16 cellular contexts compared by ENCODE assay signal in the genomic region with DNA sequence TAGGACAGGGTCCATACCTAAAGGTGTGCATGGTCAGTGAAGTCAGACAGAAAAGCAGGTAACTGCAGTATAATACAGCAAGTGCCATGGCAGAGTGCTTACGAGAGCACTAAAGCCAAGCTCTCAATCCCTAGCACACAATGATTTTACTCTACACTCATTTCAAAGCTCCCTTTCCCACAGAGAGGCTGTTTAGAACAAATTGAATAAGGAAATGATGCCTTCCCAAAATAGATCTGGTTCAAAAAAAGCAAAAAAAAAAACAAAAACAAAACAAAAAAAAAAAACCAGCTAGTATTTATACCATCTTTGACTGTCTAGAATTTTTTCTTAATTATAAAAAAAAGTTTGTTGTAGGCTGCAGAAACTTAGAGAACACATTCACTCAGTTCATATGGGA.
DNase-seq lines count a peak whose midpoint lies in the region; ATAC-seq, FAIRE-seq and TF ChIP-seq lines count a peak whose summit lies in the region.
"Had no signal": no experiment of that assay in that cellular context is flagged by ENCODE, and none has a peak within 500 bp of the region (broad histone marks: within the 10 kb centered on the region; RNA-seq: fewer than 3 reads in every experiment).

No MANE protein-coding gene starts in this region.

- FAIRE-seq in GM12878 (lab: Jason Lieb, UNC) (no peak), GM19239 (lab: Jason Lieb, UNC) (no peak)
- FAIRE-seq: H1 had no signal

- H3K9me3 ChIP-seq in IMR-90 (ENCODE audit: control insufficient read depth, insufficient read depth, low read length), result no peaks in the 10 kb centered on the region
- no peaks in the 10 kb centered on the region for H3K9me3 ChIP-seq in GM12878 (replicated peaks; ENCODE audit: control insufficient read depth, insufficient read depth, low read length)
- no peaks in the 10 kb centered on the region for H3K9me3 ChIP-seq in psoas muscle

- RAD21 ChIA-PET in GM12878 (lab: Charles Lee; ENCODE audit: unreplicated experiment), result no interaction called here

- BruUV-seq in IMR-90 (replicated peaks; lab: Mats Ljungman, UMichigan), result no TSS peak
- BruUV-seq in GM12878 (replicated peaks; lab: Mats Ljungman, UMichigan), result no TSS peak

- H3K4me3 ChIP-seq in GM12865 (ENCODE audit: low read depth, low read length), result no peak overlapping the region
- no peak overlapping the region for H3K4me3 ChIP-seq in IMR-90 (ENCODE audit: insufficient read depth, low read depth, low read length)
- H3K4me3 ChIP-seq in GM12878, result no peak overlapping the region
- H3K4me3 ChIP-seq in psoas muscle, result no peak overlapping the region
- H3K4me3 ChIP-seq: GM23248 had no signal

- SMC1A ChIA-PET in GM12878 (lab: Charles Lee; ENCODE audit: uncharacterized antibody, unreplicated experiment), result no interaction called here

- H3K27ac ChIP-seq in IMR-90 (ENCODE audit: insufficient read depth, low read length), result no peak overlapping the region
- H3K27ac ChIP-seq in GM12878 (ENCODE audit: control insufficient read depth, insufficient read depth), result no peak overlapping the region
- H3K27ac ChIP-seq in psoas muscle, result peak overlapping the region; percentile 59
- H3K27ac ChIP-seq: GM23248 had no signal

- H2BK20ac ChIP-seq in IMR-90 (ENCODE audit: low read depth, low read length), result no peak overlapping the region

- no peak overlapping the region for H2BK15ac ChIP-seq in IMR-90 (ENCODE audit: low read depth, low read length)

- peaks cover 7 to 24% of the 10 kb centered on the region in 2 experiments; a peak in 3 of 4 replicates for H3K79me1 ChIP-seq in IMR-90 (ENCODE audit: low read depth in 1 of 2, low read length in 2 of 2)

- TF ChIP-seq POLR2A in IMR-90 (IDR thresholded peaks at IDR 0.05; ENCODE audit: low read depth, low read length) (no peak), GM12878 (IDR thresholded peaks at IDR 0.05; ENCODE audit: low read depth, low read length) (no peak)

- H3K23ac ChIP-seq in IMR-90 (ENCODE audit: low read depth, low read length), result peak overlapping the region; percentile 28; the same call in 1 of the 2 replicates

- H2AFZ ChIP-seq in IMR-90 (replicated peaks; ENCODE audit: low read length, poor library complexity) (no peak overlapping the region), GM12878 (ENCODE audit: control insufficient read depth, low read depth, low read length) (no peak overlapping the region)
- H2AFZ ChIP-seq: GM23248 had no signal

- H3K18ac ChIP-seq in IMR-90 (ENCODE audit: low read depth, low read length), result no peak overlapping the region

- in situ Hi-C loops in IMR-90 (cut with MboI; ENCODE audit: low sequenced_read_pairs), result no loop called here
- in situ Hi-C loops in GM12878 (cut with MboI), result no loop called here

- no peak overlapping the region for H2BK5ac ChIP-seq in IMR-90 (ENCODE audit: low read depth, low read length, poor library complexity, severe bottlenecking)

- no peak overlapping the region for H4K8ac ChIP-seq in IMR-90 (ENCODE audit: low read depth in 2 of 2, low read length in 2 of 2)

- DNase-seq in GM12865 (ENCODE audit: low read depth), result peak; percentile 21
- DNase-seq in IMR-90, result no peak
- DNase-seq in GM12878 (ENCODE audit: low read depth, low spot score), result no peak
- no peak for DNase-seq in psoas muscle
- no peak for DNase-seq in GM19239 (ENCODE audit: insufficient read length, low spot score)
- no peak for DNase-seq in activated CD8-positive, alpha-beta memory T cell treated with anti-CD3 and anti-CD28 coated beads, Interleukin-2, amount 50 U/mL, for 48 hours
- no peak for DNase-seq in medulla oblongata (ENCODE audit: extremely low spot score)
- DNase-seq: Calu3; CD4-positive, alpha-beta memory T cell; COR-L47; DMS53; DMS79 treated with DMSO at 0.1 percent for 48 hours; GM23248; H7; HCEC 1CT had no signal

- no peak overlapping the region for H2AK9ac ChIP-seq in IMR-90 (replicated peaks; ENCODE audit: low read depth, low read length, poor library complexity)

- ATAC-seq in IMR-90 (ENCODE audit: low read depth) (no peak), GM12878 (no peak), psoas muscle (no peak)

- intact Hi-C loops in IMR-90 (cut with micrococcal nuclease) (no loop called here), GM12878 (cut with micrococcal nuclease; ENCODE audit: unreplicated experiment) (loop anchor here (5.0 kb wide), 1 partner anchor 39 kb away; no protein-coding TSS in a partner anchor), psoas muscle (cut with DNase I) (no loop called here)

- TF ChIP-seq RAD21 in IMR-90 (IDR thresholded peaks at IDR 0.05; ENCODE audit: low read length) (no peak), GM12878 (IDR thresholded peaks at IDR 0.05; ENCODE audit: insufficient read depth, low read depth, low read length) (no peak)

- H3K36me3 ChIP-seq in IMR-90 (ENCODE audit: control insufficient read depth, insufficient read depth, low read length) (peaks cover 6% of the 10 kb centered on the region; the same call in 1 of the 2 replicates), GM12878 (ENCODE audit: control insufficient read depth in 2 of 2, insufficient read depth in 2 of 2, low read length in 1 of 2) (peaks cover 2 to 8% of the 10 kb centered on the region in 2 experiments), psoas muscle (ENCODE audit: insufficient read depth in 1 of 2, low read depth in 1 of 2) (peaks cover 0 to 34% of the 10 kb centered on the region in 2 donors)

- no peaks in the 10 kb centered on the region for H3K27me3 ChIP-seq in IMR-90 (ENCODE audit: control insufficient read depth, insufficient read depth, low read length)
- H3K27me3 ChIP-seq in GM12878 (replicated peaks in 1 of 2; ENCODE audit: control insufficient read depth in 2 of 2, insufficient read depth in 2 of 2, low read length in 1 of 2), result no peaks in the 10 kb centered on the region
- H3K27me3 ChIP-seq in psoas muscle (ENCODE audit: insufficient read depth in 3 of 3, low read length in 2 of 3), result no peaks in the 10 kb centered on the region

- H3K79me2 ChIP-seq in GM12878 (ENCODE audit: control insufficient read depth, insufficient read depth, low read length), result no peaks in the 10 kb centered on the region; the same call in 1 of the 2 replicates

- H4K91ac ChIP-seq in IMR-90 (ENCODE audit: insufficient read depth, low read depth, low read length), result no peak overlapping the region

- H3K4me2 ChIP-seq in IMR-90 (ENCODE audit: low read depth, low read length) (no peak overlapping the region), GM12878 (ENCODE audit: control insufficient read depth, insufficient read depth) (peak overlapping the region; percentile 38; the same call in 1 of the 2 replicates)

- no peak overlapping the region for H3K4ac ChIP-seq in IMR-90 (ENCODE audit: low read depth, low read length)

- H4K5ac ChIP-seq in IMR-90 (ENCODE audit: low read depth, low read length), result no peak overlapping the region

- peaks cover 5% of the 10 kb centered on the region for H3K4me1 ChIP-seq in IMR-90 (ENCODE audit: control insufficient read depth, insufficient read depth, low read length)
- peaks cover 18% of the 10 kb centered on the region for H3K4me1 ChIP-seq in GM12878 (ENCODE audit: control insufficient read depth, insufficient read depth, low read length)
- H3K4me1 ChIP-seq in psoas muscle, result peaks cover 26% of the 10 kb centered on the region

- no peak overlapping the region for H3K14ac ChIP-seq in IMR-90 (replicated peaks; ENCODE audit: low read depth, low read length)

- H3K9ac ChIP-seq in IMR-90 (ENCODE audit: low read depth, low read length) (no peak overlapping the region), GM12878 (ENCODE audit: control insufficient read depth, insufficient read depth, low read length) (no peak overlapping the region)
- H3K9ac ChIP-seq: GM23248 had no signal

- no CpG with 5 or more reads among the region's 1 CpG for WGBS in IMR-90 (ENCODE audit: extremely low coverage in 2 of 2, insufficient read length in 1 of 2), 2 experiments
- WGBS in GM12878 (ENCODE audit: insufficient coverage, insufficient replicate concordance, low lambda C conversion rate, missing lambda C conversion rate), result 33% methylated on average over 1 of the region's 1 CpG
- 82 to 95% (median 88%) methylated on average over 1 of the region's 1 CpG for WGBS in psoas muscle, 3 donors

- no peak overlapping the region for H2BK120ac ChIP-seq in IMR-90 (ENCODE audit: low read depth, low read length)

- TF ChIP-seq CTCF in GM12865 (IDR thresholded peaks at IDR 0.05; ENCODE audit: insufficient read depth, low read depth, low read length, missing control alignments), result no peak
- TF ChIP-seq CTCF in IMR-90 (conservative IDR thresholded peaks at IDR 0.05; ENCODE audit: low read depth, low read length), result no peak
- no peak for TF ChIP-seq CTCF in GM12878 (IDR thresholded peaks at IDR 0.05 in 2 of 3, conservative IDR thresholded peaks at IDR 0.05 in 1 of 3; ENCODE audit: control insufficient read depth in 2 of 3, extremely low read depth in 1 of 3, insufficient read depth in 1 of 3, low read depth in 3 of 3, low read length in 3 of 3)
- TF ChIP-seq CTCF in psoas muscle (IDR thresholded peaks at IDR 0.05), result no peak

- dilution Hi-C loops in IMR-90 (cut with HindIII; ENCODE audit: low sequenced_read_pairs, unreplicated experiment), result no loop called here

- H2AK5ac ChIP-seq in IMR-90 (ENCODE audit: low read depth, low read length), result no peak overlapping the region; the same call in 1 of the 2 replicates

- no peak overlapping the region for H3K56ac ChIP-seq in IMR-90 (ENCODE audit: extremely low read depth, insufficient read depth, low read length)

- H3K9me1 ChIP-seq in IMR-90 (ENCODE audit: insufficient read depth, low read length), result peaks cover 13% of the 10 kb centered on the region

- TF ChIP-seq EP300 in GM12878 (IDR thresholded peaks at IDR 0.05; ENCODE audit: borderline replicate concordance in 1 of 2, control insufficient read depth in 1 of 2, low read depth in 2 of 2, low read length in 2 of 2), result no peak

- H4K20me1 ChIP-seq in IMR-90 (ENCODE audit: insufficient read depth, low read length) (no peaks in the 10 kb centered on the region), GM12878 (ENCODE audit: control insufficient read depth, insufficient read depth) (no peaks in the 10 kb centered on the region)

- CTCF ChIA-PET in IMR-90 (lab: Yijun Ruan, JAX), result no interaction called here
- CTCF ChIA-PET in GM12878 (lab: Yijun Ruan, JAX), result interaction anchor here (0.7 kb wide), 1 partner anchor 442 kb away, joined by 3 read pairs; no protein-coding TSS in a partner anchor

- POLR2A ChIA-PET in IMR-90 (lab: Charles Lee; ENCODE audit: unreplicated experiment) (no interaction called here), GM12878 (lab: Charles Lee) (no interaction called here)

TF ChIP-seq in GM12878, 131 proteins besides CTCF, POLR2A, EP300 and RAD21 (continues in another document):
- TF ChIP-seq JUNB (IDR thresholded peaks at IDR 0.05) (peak; percentile 37; the same call in 1 of the 2 replicates), RUNX3 (IDR thresholded peaks at IDR 0.05; ENCODE audit: low read length) (peak; percentile 65)
